Comparison of ENCODE assay signal across 1 cellular context in the genomic region with DNA sequence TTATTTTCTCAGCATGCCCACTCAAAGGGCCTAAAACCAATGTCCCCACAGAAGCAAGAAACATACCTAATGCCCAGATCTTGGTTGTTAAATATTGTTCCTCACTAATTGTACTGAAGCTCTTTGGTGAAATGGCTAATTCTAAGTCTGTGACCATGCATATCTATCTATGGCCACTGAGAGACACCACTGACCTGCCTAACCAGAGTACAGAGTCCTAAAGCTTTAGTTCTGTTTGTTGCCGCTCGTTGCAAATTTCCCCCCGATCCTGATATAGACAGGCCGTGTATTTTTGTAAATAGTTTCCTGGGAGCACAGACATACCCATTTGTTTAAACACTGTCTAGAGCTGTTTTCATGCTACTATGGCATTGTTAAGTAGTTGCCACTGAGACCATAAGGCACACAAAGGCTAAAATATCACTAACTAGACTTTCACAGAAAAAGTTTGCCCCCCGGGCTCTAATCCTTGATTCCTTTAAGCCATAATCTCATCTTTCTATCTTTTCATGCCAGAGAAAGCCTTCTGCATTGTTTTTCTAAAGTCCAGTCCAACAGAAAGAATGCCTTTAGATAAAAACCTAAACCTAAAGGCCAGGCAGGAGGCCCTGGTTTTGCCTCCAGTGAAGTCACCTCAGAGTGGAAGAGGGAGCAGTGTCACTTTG.
TF ChIP-seq lines count a peak whose summit lies in the region.

No MANE protein-coding gene starts in this region.

TF ChIP-seq in H1, 55 proteins besides CTCF, POLR2A, EP300 and RAD21:
- TF ChIP-seq KDM4A (IDR thresholded peaks at IDR 0.05; ENCODE audit: low read depth, low read length, severe bottlenecking) (no peak), EZH2 (IDR thresholded peaks at IDR 0.05; ENCODE audit: low read depth, low read length, severe bottlenecking) (no peak), GABPA (IDR thresholded peaks at IDR 0.05; ENCODE audit: borderline replicate concordance, insufficient read depth, low read length) (no peak), GTF2F1 (IDR thresholded peaks at IDR 0.05; ENCODE audit: borderline replicate concordance, low read depth, low read length) (no peak), SP4 (IDR thresholded peaks at IDR 0.05; ENCODE audit: low read length) (no peak), PHF8 (conservative IDR thresholded peaks at IDR 0.05; ENCODE audit: low read depth, low read length) (no peak), YY1 (IDR thresholded peaks at IDR 0.05; ENCODE audit: low read depth, low read length) (no peak), SIN3A (conservative IDR thresholded peaks at IDR 0.05 in 1 of 2, IDR thresholded peaks at IDR 0.05 in 1 of 2; ENCODE audit: low read depth in 1 of 2, low read length in 2 of 2) (no peak), TAF7 (optimal IDR thresholded peaks at IDR 0.05; ENCODE audit: borderline replicate concordance, low read depth, low read length) (no peak), RFX5 (IDR thresholded peaks at IDR 0.05; ENCODE audit: borderline replicate concordance, low read depth, low read length) (no peak), HDAC2 (IDR thresholded peaks at IDR 0.05; ENCODE audit: borderline replicate concordance in 1 of 2, low read depth in 2 of 2, low read length in 2 of 2) (no peak), BRCA1 (IDR thresholded peaks at IDR 0.05; ENCODE audit: low read depth, low read length) (no peak), HDAC6 (IDR thresholded peaks at IDR 0.05; ENCODE audit: low read depth, low read length) (no peak), BCL11A (IDR thresholded peaks at IDR 0.05; ENCODE audit: low read depth in 2 of 2, low read length in 2 of 2) (no peak), SAP30 (IDR thresholded peaks at IDR 0.05; ENCODE audit: insufficient read depth, insufficient replicate concordance, low read length) (no peak), SP2 (IDR thresholded peaks at IDR 0.05; ENCODE audit: low read length) (no peak), ASH2L (IDR thresholded peaks at IDR 0.05; ENCODE audit: low read length) (no peak)
